ENCODE assay signal across 32 cellular contexts in the genomic region with DNA sequence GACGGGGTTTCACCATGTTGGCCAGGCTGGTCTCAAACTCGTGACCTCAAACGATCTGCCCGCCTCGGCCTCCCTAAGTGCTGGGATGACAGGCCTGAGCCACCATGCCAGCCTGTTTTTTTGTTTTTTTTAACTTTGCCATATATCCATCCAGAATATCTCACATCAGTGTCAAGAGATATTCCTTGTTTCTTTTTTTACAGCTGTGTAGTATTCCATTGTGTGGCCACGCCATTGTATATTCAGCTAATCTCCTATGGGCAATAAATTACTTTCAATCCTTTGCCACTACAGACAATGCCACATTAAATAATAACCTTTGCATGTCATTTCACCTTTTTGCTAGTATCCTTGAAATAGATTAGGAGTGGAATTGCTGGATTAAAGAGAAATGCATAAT. TPM values are rescaled to one million over a fixed set of nuclear protein-coding genes. Genes with fewer than 3 reads are reported as not detected.
"Had no signal": no experiment of that assay in that cellular context is flagged by ENCODE, and none has a peak within 500 bp of the region (broad histone marks: within the 10 kb centered on the region; RNA-seq: fewer than 3 reads in every experiment).

No MANE protein-coding gene starts in this region.

- ATAC-seq: activated naive CD4-positive, alpha-beta T cell treated with anti-CD3 and anti-CD28 coated beads, Interleukin-2, amount 50 U/mL, for 72 hours; activated naive CD8-positive, alpha-beta T cell treated with anti-CD3 and anti-CD28 coated beads, Interleukin-2, amount 50 U/mL, for 24 hours; activated T-cell treated with anti-CD3 and anti-CD28 coated beads, Interleukin-2, amount 50 U/mL, for 4 hours; activated T-cell treated with anti-CD3 and anti-CD28 coated beads, Interleukin-2, amount 50 U/mL, for 72 hours; activated T-helper 17 cell treated with anti-CD3 and anti-CD28 coated beads, Interleukin-2, amount 50 U/mL, for 72 hours; body of pancreas had no signal

- H3K4me3 ChIP-seq: adrenal gland, ascending aorta, body of pancreas, breast epithelium, cardiac muscle cell had no signal

- H3K4me1 ChIP-seq: adrenal gland, ascending aorta, body of pancreas, breast epithelium had no signal

- FAIRE-seq: astrocyte, bronchial epithelial cell had no signal

- H3K27me3 ChIP-seq: adrenal gland, ascending aorta, body of pancreas, brain microvascular endothelial cell, breast epithelium, cardiac muscle cell had no signal

- H3K9me3 ChIP-seq: adrenal gland, ascending aorta, body of pancreas, breast epithelium had no signal

- DNase-seq: activated effector memory CD4-positive, alpha-beta T cell treated with anti-CD3 and anti-CD28 coated beads, Interleukin-2, amount 50 U/mL, for 16 hours; activated effector memory CD4-positive, alpha-beta T cell treated with Interleukin-2 at 50 U/mL for 16 hours; activated gamma-delta T cell; activated gamma-delta T cell treated with Interleukin-2 at 50 U/mL for 16 hours; activated naive CD4-positive, alpha-beta T cell; activated naive CD4-positive, alpha-beta T cell treated with anti-CD3 and anti-CD28 coated beads for 36 hours; activated naive CD4-positive, alpha-beta T cell treated with anti-CD3 and anti-CD28 coated beads, Interleukin-2, amount 10 ng/mL, durations not matched to agents 7 days and 5 days; activated naive CD4-positive, alpha-beta T cell treated with anti-CD3 and anti-CD28 coated beads, Interleukin-2, amount 50 U/mL, for 16 hours; activated naive CD4-positive, alpha-beta T cell treated with Interleukin-2 at 50 U/mL for 16 hours; activated naive CD8-positive, alpha-beta T cell treated with anti-CD3 and anti-CD28 coated beads for 36 hours; activated naive CD8-positive, alpha-beta T cell treated with anti-CD3 and anti-CD28 coated beads, Interleukin-2, amount 10 ng/mL, durations not matched to agents 7 days and 5 days; activated naive CD8-positive, alpha-beta T cell treated with anti-CD3 and anti-CD28 coated beads, Interleukin-2, amount 50 U/mL, for 24 hours; activated T-cell treated with anti-CD3 and anti-CD28 coated beads, Interleukin-2, amount 50 U/mL, for 4 hours; activated T-cell treated with anti-CD3 and anti-CD28 coated beads, Interleukin-2, amount 50 U/mL, for 48 hours; activated T-cell treated with anti-CD3 and anti-CD28 coated beads, Interleukin-2, amount 50 U/mL, for 72 hours; adrenal gland; amniotic stem cell; amygdala; anterior cingulate cortex; aorta; body of pancreas; brain microvascular endothelial cell; caudate nucleus; central memory CD4-positive, alpha-beta T cell; cerebellar nuclear complex had no signal

- H3K27ac ChIP-seq: adrenal gland, ascending aorta, body of pancreas, brain microvascular endothelial cell, breast epithelium, cardiac muscle cell had no signal

RNA-seq across cellular contexts. Expression of a gene that starts 24.2 kb away (rescaled TPM):
- total RNA-seq: activated naive CD4-positive, alpha-beta T cell treated with anti-CD3 and anti-CD28 coated beads for 36 hours; activated T-cell treated with anti-CD3 and anti-CD28 coated beads, Interleukin-2, amount 50 U/mL, for 4 hours; activated T-helper 17 cell treated with anti-CD3 and anti-CD28 coated beads, Interleukin-2, amount 50 U/mL, for 72 hours; ascending aorta; body of pancreas; bronchial epithelial cell had no signal

RNA-seq across cellular contexts. Expression of a gene that starts 33.6 kb away (rescaled TPM):
- total RNA-seq: ascending aorta had no signal
